Comparison of ENCODE assay signal across 13 cellular contexts in the genomic region with DNA sequence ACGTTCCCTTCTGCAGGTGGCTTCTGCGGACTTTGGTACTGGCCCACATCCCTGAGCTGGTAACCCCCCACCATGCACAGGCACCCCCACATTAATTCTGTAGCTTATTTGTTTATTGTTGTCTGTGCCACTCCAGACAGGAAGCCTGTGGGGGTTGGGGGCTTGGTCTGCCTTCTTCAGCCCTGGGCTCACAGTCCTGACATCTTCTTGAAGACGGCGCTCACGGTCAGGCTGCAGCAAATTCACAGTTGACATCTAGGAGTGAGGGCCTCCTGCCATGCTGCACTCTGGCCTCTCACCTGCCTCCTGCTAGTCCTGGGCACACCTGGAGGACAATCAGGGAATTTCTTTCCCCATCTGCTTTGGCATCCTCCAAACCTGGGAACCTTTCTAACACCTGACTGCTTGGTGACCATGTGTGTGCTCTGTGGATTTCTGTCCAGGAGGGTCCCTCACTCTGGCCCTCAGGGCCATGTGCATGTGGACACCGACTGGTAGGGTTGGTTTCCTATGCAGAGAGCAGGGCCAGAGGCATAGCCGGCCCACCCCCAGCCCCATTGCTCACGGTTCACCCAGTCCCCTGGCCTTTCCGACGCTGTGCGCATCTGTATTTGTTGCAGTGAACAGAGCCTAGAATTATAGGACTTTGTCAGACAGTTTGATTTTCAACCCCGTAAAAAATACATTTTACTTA.
DNase-seq lines count a peak whose midpoint lies in the region; ATAC-seq and TF ChIP-seq lines count a peak whose summit lies in the region.
"Had no signal": no experiment of that assay in that cellular context is flagged by ENCODE, and none has a peak within 500 bp of the region (broad histone marks: within the 10 kb centered on the region; RNA-seq: fewer than 3 reads in every experiment).

No MANE protein-coding gene starts in this region.

- H3K36me3 ChIP-seq in spleen (no peaks in the 10 kb centered on the region), trophoblast cell (ENCODE audit: control insufficient read depth in 1 of 2, insufficient read depth in 2 of 2, low read length in 2 of 2) (no peaks in the 10 kb centered on the region)
- H3K36me3 ChIP-seq: left ventricle myocardium inferior had no signal

- H3K4ac ChIP-seq in trophoblast cell (ENCODE audit: low read depth, low read length) = no peak overlapping the region

- H2AK5ac ChIP-seq in trophoblast cell (ENCODE audit: low read length) = no peak overlapping the region

- no peaks in the 10 kb centered on the region for H3K9me3 ChIP-seq in spleen
- no peaks in the 10 kb centered on the region for H3K9me3 ChIP-seq in trophoblast cell (ENCODE audit: insufficient read depth, low read depth, low read length)
- H3K9me3 ChIP-seq: left ventricle myocardium inferior had no signal

- H2BK120ac ChIP-seq in trophoblast cell (ENCODE audit: insufficient read depth, low read length, poor library complexity) = no peak overlapping the region

- H4K12ac ChIP-seq in trophoblast cell (ENCODE audit: low read depth, low read length) = no peak overlapping the region

- H4K91ac ChIP-seq in trophoblast cell (ENCODE audit: low read depth, low read length) = no peak overlapping the region

- peaks cover 31% of the 10 kb centered on the region for H3K4me1 Mint-ChIP-seq in T-helper 2 cell treated with Interferon-gamma antibody and Interleukin-4, amounts not matched to agents 5 μg/mL and 100 μg/mL, for 36 hours (ENCODE audit: low read depth)
- peaks cover 68 to 82% (median 80%) of the 10 kb centered on the region in 3 donors for H3K4me1 Mint-ChIP-seq in T-cell
- H3K4me1 Mint-ChIP-seq in glutamatergic neuron (ENCODE audit: low read depth, unreplicated experiment) = peaks cover 48% of the 10 kb centered on the region

- H2BK12ac ChIP-seq in trophoblast cell (ENCODE audit: low read length) = no peak overlapping the region

- no peak for DNase-seq in T-helper 2 cell treated with Interferon-gamma antibody and Interleukin-4, amounts not matched to agents 5 μg/mL and 100 μg/mL, for 36 hours (ENCODE audit: low spot score)
- DNase-seq in T-helper 2 cell (no peak), T-cell (no peak), glutamatergic neuron (no peak), spleen (peak; percentile 66), trophoblast cell (no peak), NCI-H510A treated with DMSO at 0.1 percent for 48 hours (lab: John Stamatoyannopoulos, UW) (no peak)
- DNase-seq: hypothalamus, left ventricle myocardium inferior, NCI-H1105, NCI-H2227 treated with DMSO at 0.1 percent for 48 hours had no signal

- peak overlapping the region in 5 of 8 donors; percentile 37 to 78 (median 66) for H3K27ac ChIP-seq in spleen
- H3K27ac ChIP-seq in trophoblast cell (ENCODE audit: low read depth, low read length) = no peak overlapping the region
- H3K27ac ChIP-seq: coronary artery, left ventricle myocardium inferior had no signal

- H2AFZ ChIP-seq in trophoblast cell (ENCODE audit: insufficient read depth, low read length, poor library complexity) = no peak overlapping the region

- H3K4me3 Mint-ChIP-seq in T-helper 2 cell treated with Interferon-gamma antibody and Interleukin-4, amounts not matched to agents 5 μg/mL and 100 μg/mL, for 36 hours = peak overlapping the region; percentile 30
- peak overlapping the region; percentile 32 to 73 (median 38) for H3K4me3 Mint-ChIP-seq in T-cell
- H3K4me3 Mint-ChIP-seq in glutamatergic neuron (ENCODE audit: unreplicated experiment) = no peak overlapping the region

- H4K8ac ChIP-seq in trophoblast cell (ENCODE audit: low read depth, low read length) = no peak overlapping the region

- intact Hi-C loops in spleen (cut with DNase I; ENCODE audit: low total_unique reads) = no loop called here

- H3K4me2 ChIP-seq in trophoblast cell (ENCODE audit: low read length) = no peak overlapping the region

- CTCF ChIA-PET in T-cell (lab: Charles Lee) = interaction anchor here in 1 of 2 donors (0.6 kb wide), 1 partner anchor 81 kb away, joined by 3 read pairs; no protein-coding TSS in a partner anchor

- POLR2A ChIA-PET in T-cell (lab: Charles Lee) = no interaction called here

- H3K27me3 ChIP-seq in spleen (replicated peaks in 1 of 7) (peaks cover 0 to 8% (median 0%) of the 10 kb centered on the region in 7 donors), trophoblast cell (ENCODE audit: insufficient read depth, low read length) (no peaks in the 10 kb centered on the region)

- TF ChIP-seq POLR2A in spleen (IDR thresholded peaks at IDR 0.05) = no peak

- TF ChIP-seq CTCF in glutamatergic neuron (IDR thresholded peaks at IDR 0.05; ENCODE audit: partially characterized antibody, unreplicated experiment) (no peak), spleen (IDR thresholded peaks at IDR 0.05 in 8 of 11, conservative IDR thresholded peaks at IDR 0.05 in 3 of 11) (no peak)

- H3K4me3 ChIP-seq in spleen = no peak overlapping the region
- no peak overlapping the region for H3K4me3 ChIP-seq in trophoblast cell (ENCODE audit: low read depth, low read length)
- H3K4me3 ChIP-seq: coronary artery, left ventricle myocardium inferior had no signal

- no peak overlapping the region for H2BK5ac ChIP-seq in trophoblast cell (ENCODE audit: low read depth, low read length, poor library complexity)

- H3K4me1 ChIP-seq in spleen = peaks cover 0 to 36% (median 12%) of the 10 kb centered on the region in 6 donors
- no peaks in the 10 kb centered on the region for H3K4me1 ChIP-seq in trophoblast cell (ENCODE audit: control insufficient read depth in 1 of 2, insufficient read depth in 2 of 2, low read length in 2 of 2)
- H3K4me1 ChIP-seq: left ventricle myocardium inferior had no signal

- H3K27ac Mint-ChIP-seq in T-helper 2 cell treated with Interferon-gamma antibody and Interleukin-4, amounts not matched to agents 5 μg/mL and 100 μg/mL, for 36 hours = peak overlapping the region; percentile 28
- peak overlapping the region; percentile 79 to 89 for H3K27ac Mint-ChIP-seq in T-cell
- H3K27ac Mint-ChIP-seq in glutamatergic neuron (ENCODE audit: unreplicated experiment) = peak overlapping the region; percentile 70

- no peak overlapping the region for H3K9ac ChIP-seq in trophoblast cell (ENCODE audit: low read length)

- no peaks in the 10 kb centered on the region for H3K36me3 Mint-ChIP-seq in T-helper 2 cell treated with Interferon-gamma antibody and Interleukin-4, amounts not matched to agents 5 μg/mL and 100 μg/mL, for 36 hours (ENCODE audit: low read depth)
- no peaks in the 10 kb centered on the region for H3K36me3 Mint-ChIP-seq in T-cell
- H3K36me3 Mint-ChIP-seq in glutamatergic neuron (ENCODE audit: unreplicated experiment) = no peaks in the 10 kb centered on the region

- no peak overlapping the region for H3K23ac ChIP-seq in trophoblast cell (ENCODE audit: low read length)

- WGBS in spleen, 5 donors = 61 to 78% (median 71%) methylated on average over 10 to 12 of the region's 12 CpGs
- no CpG with 5 or more reads among the region's 12 CpGs for WGBS in trophoblast cell (ENCODE audit: extremely low coverage, insufficient coverage, insufficient read length)

- no peak overlapping the region for H3K14ac ChIP-seq in trophoblast cell (ENCODE audit: low read length)

- H3K27me3 Mint-ChIP-seq in T-helper 2 cell treated with Interferon-gamma antibody and Interleukin-4, amounts not matched to agents 5 μg/mL and 100 μg/mL, for 36 hours (ENCODE audit: low read depth) = peaks cover 6% of the 10 kb centered on the region
- no peaks in the 10 kb centered on the region for H3K27me3 Mint-ChIP-seq in T-cell
- peaks cover 9% of the 10 kb centered on the region for H3K27me3 Mint-ChIP-seq in glutamatergic neuron (ENCODE audit: unreplicated experiment)

- H3K18ac ChIP-seq in trophoblast cell (ENCODE audit: low read length) = no peak overlapping the region

- H3K79me1 ChIP-seq in trophoblast cell (ENCODE audit: low read length) = no peaks in the 10 kb centered on the region

- H3K79me2 ChIP-seq in trophoblast cell (ENCODE audit: control insufficient read depth, insufficient read depth, low read length, poor library complexity) = no peaks in the 10 kb centered on the region

- H3K9me3 Mint-ChIP-seq in T-helper 2 cell treated with Interferon-gamma antibody and Interleukin-4, amounts not matched to agents 5 μg/mL and 100 μg/mL, for 36 hours = no peaks in the 10 kb centered on the region
- H3K9me3 Mint-ChIP-seq in T-cell = no peaks in the 10 kb centered on the region
- peaks cover 12% of the 10 kb centered on the region for H3K9me3 Mint-ChIP-seq in glutamatergic neuron (ENCODE audit: unreplicated experiment)

- peak in 3 of 4 experiments; percentile 17 to 40 (median 33) for ATAC-seq in T-cell (replicated peaks in 1 of 4)
- ATAC-seq in HG03095 (IDR thresholded peaks at IDR 0.05; ENCODE audit: unreplicated experiment) = no peak

Comparison
In these comparisons a context has a peak if more than half of its experiments do, and no peak if none do; other contexts are left out.
1. H3K27ac Mint-ChIP-seq: peak in every context shown above with its lines; median percentile 84 in T-cell; 70 in glutamatergic neuron; 28 in T-helper 2 cell treated with Interferon-gamma antibody and Interleukin-4, amounts not matched to agents 5 μg/mL and 100 μg/mL, for 36 hours.